ENCODE assay signal across 8 cellular contexts in the genomic region with DNA sequence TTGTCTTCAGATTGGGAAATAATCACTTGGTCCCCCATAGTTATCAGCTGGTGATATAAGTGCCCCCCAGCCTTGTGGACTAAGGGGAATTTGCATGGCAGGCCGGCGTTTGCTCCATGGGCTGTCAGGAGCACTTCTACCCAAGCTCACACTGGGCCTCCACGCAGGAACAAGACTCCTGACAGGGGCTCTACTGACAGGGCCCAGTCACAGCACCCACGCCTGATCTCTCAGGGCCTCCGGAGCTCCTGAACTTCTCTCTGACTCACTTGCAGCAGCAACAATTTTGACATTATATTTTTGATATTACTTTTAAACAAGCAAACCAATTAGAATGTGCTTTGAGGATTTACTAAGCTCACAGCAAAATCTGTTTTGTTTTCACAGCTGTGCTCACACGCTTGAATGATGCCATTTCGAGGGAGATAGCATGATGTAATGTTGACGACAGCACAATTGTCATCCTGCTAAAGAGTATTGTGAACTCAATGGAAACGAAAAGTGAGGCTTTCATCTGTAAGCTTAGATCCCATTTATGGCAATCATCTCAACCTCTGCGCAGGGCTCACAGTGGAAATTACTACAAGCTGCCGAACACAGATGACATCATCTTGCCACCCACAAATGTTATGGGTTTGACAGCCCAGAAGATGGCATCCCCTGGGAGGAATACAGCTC. TPM values are rescaled to one million over a fixed set of nuclear protein-coding genes. Genes with fewer than 3 reads are reported as not detected.
DNase-seq lines count a peak whose midpoint lies in the region; ATAC-seq lines count a peak whose summit lies in the region.

No MANE protein-coding gene starts in this region.

- POLR2A ChIA-PET in naive thymus-derived CD8-positive, alpha-beta T cell (lab: Charles Lee): no interaction called here

- H3K4me3 Mint-ChIP-seq in stimulated activated naive CD8-positive, alpha-beta T cell treated with anti-CD3 and anti-CD28 coated beads, Interleukin-15, amount 100 ng/mL, for 72 hours: no peak overlapping the region
- no peak overlapping the region for H3K4me3 Mint-ChIP-seq in dendritic cell treated with granulocyte-macrophage colony-stimulating factor and Interleukin-4, amounts not matched to agents 40 ng/mL and 50 ng/mL, for 4 days
- H3K4me3 Mint-ChIP-seq in naive thymus-derived CD8-positive, alpha-beta T cell: no peak overlapping the region

- H3K4me1 Mint-ChIP-seq in stimulated activated naive CD8-positive, alpha-beta T cell treated with anti-CD3 and anti-CD28 coated beads, Interleukin-15, amount 100 ng/mL, for 72 hours: no peaks in the 10 kb centered on the region
- peaks cover 14% of the 10 kb centered on the region for H3K4me1 Mint-ChIP-seq in dendritic cell treated with granulocyte-macrophage colony-stimulating factor and Interleukin-4, amounts not matched to agents 40 ng/mL and 50 ng/mL, for 4 days (ENCODE audit: low read depth)
- peaks cover 0 to 7% (median 0%) of the 10 kb centered on the region in 4 donors for H3K4me1 Mint-ChIP-seq in naive thymus-derived CD8-positive, alpha-beta T cell

- H3K27me3 Mint-ChIP-seq in stimulated activated naive CD8-positive, alpha-beta T cell treated with anti-CD3 and anti-CD28 coated beads, Interleukin-15, amount 100 ng/mL, for 72 hours: peaks cover 15% of the 10 kb centered on the region
- no peaks in the 10 kb centered on the region for H3K27me3 Mint-ChIP-seq in dendritic cell treated with granulocyte-macrophage colony-stimulating factor and Interleukin-4, amounts not matched to agents 40 ng/mL and 50 ng/mL, for 4 days
- peaks cover 2 to 9% (median 3%) of the 10 kb centered on the region in 5 donors for H3K27me3 Mint-ChIP-seq in naive thymus-derived CD8-positive, alpha-beta T cell

- ATAC-seq in stimulated activated naive CD8-positive, alpha-beta T cell treated with anti-CD3 and anti-CD28 coated beads, Interleukin-15, Interleukin-2, amounts not matched to agents 100 U/mL and 50 U/mL, for 24 hours: peak; percentile 23
- ATAC-seq in stimulated activated naive CD8-positive, alpha-beta T cell treated with anti-CD3 and anti-CD28 coated beads, Interleukin-15, amount 100 ng/mL, for 72 hours: no peak
- ATAC-seq in HG03378 (IDR thresholded peaks at IDR 0.05; ENCODE audit: unreplicated experiment) (peak; percentile 74), GM18873 (IDR thresholded peaks at IDR 0.05; ENCODE audit: low FRiP score, unreplicated experiment) (no peak)
- no peak for ATAC-seq in naive thymus-derived CD8-positive, alpha-beta T cell

- H3K27me3 ChIP-seq in HAP-1 (ENCODE audit: low read depth): no peaks in the 10 kb centered on the region

- no peaks in the 10 kb centered on the region for H3K36me3 ChIP-seq in HAP-1 (replicated peaks)

- in situ Hi-C loops in HAP-1 (cut with MboI; ENCODE audit: low sequenced_read_pairs): no loop called here

- H3K9me3 ChIP-seq in HAP-1: no peaks in the 10 kb centered on the region

- DNase-seq in stimulated activated naive CD8-positive, alpha-beta T cell treated with anti-CD3 and anti-CD28 coated beads, Interleukin-15, Interleukin-2, amounts not matched to agents 100 U/mL and 50 U/mL, for 24 hours: no peak
- DNase-seq in stimulated activated naive CD8-positive, alpha-beta T cell treated with anti-CD3 and anti-CD28 coated beads, Interleukin-15, amount 100 ng/mL, for 72 hours: no peak
- DNase-seq in AG08396 (ENCODE audit: low spot score) (no peak), HAP-1 (ENCODE audit: low spot score in 2 of 2) (no peak)
- no peak for DNase-seq in naive thymus-derived CD8-positive, alpha-beta T cell

- H3K4me3 ChIP-seq in HAP-1: no peak overlapping the region

- H3K36me3 Mint-ChIP-seq in dendritic cell treated with granulocyte-macrophage colony-stimulating factor and Interleukin-4, amounts not matched to agents 40 ng/mL and 50 ng/mL, for 4 days (ENCODE audit: low read depth): no peaks in the 10 kb centered on the region
- no peaks in the 10 kb centered on the region for H3K36me3 Mint-ChIP-seq in naive thymus-derived CD8-positive, alpha-beta T cell

- no peak overlapping the region for H3K27ac Mint-ChIP-seq in stimulated activated naive CD8-positive, alpha-beta T cell treated with anti-CD3 and anti-CD28 coated beads, Interleukin-15, amount 100 ng/mL, for 72 hours
- peak overlapping the region; percentile 67 for H3K27ac Mint-ChIP-seq in dendritic cell treated with granulocyte-macrophage colony-stimulating factor and Interleukin-4, amounts not matched to agents 40 ng/mL and 50 ng/mL, for 4 days
- H3K27ac Mint-ChIP-seq in naive thymus-derived CD8-positive, alpha-beta T cell: no peak overlapping the region

- no peaks in the 10 kb centered on the region for H3K9me3 Mint-ChIP-seq in stimulated activated naive CD8-positive, alpha-beta T cell treated with anti-CD3 and anti-CD28 coated beads, Interleukin-15, amount 100 ng/mL, for 72 hours
- no peaks in the 10 kb centered on the region for H3K9me3 Mint-ChIP-seq in dendritic cell treated with granulocyte-macrophage colony-stimulating factor and Interleukin-4, amounts not matched to agents 40 ng/mL and 50 ng/mL, for 4 days
- peaks cover 0 to 16% (median 2%) of the 10 kb centered on the region in 9 donors for H3K9me3 Mint-ChIP-seq in naive thymus-derived CD8-positive, alpha-beta T cell

- intact Hi-C loops in dendritic cell treated with granulocyte-macrophage colony-stimulating factor and Interleukin-4, amounts not matched to agents 40 ng/mL and 50 ng/mL, for 4 days (cut with micrococcal nuclease): no loop called here

- H3K4me1 ChIP-seq in HAP-1: no peaks in the 10 kb centered on the region

RNA-seq across cellular contexts. Expression of gene TXNDC5, which starts 28.7 kb away (rescaled TPM):
- 10 to 100 TPM; 10.7 to 12.1 TPM for total RNA-seq in naive thymus-derived CD8-positive, alpha-beta T cell
- polyA plus RNA-seq in naive thymus-derived CD8-positive, alpha-beta T cell: 10 to 100 TPM; 14.5 to 25.2 (median 24.6) TPM

Comparison
In these comparisons a context has a peak if more than half of its experiments do, and no peak if none do; other contexts are left out.
1. ATAC-seq: peak in stimulated activated naive CD8-positive, alpha-beta T cell treated with anti-CD3 and anti-CD28 coated beads, Interleukin-15, Interleukin-2, amounts not matched to agents 100 U/mL and 50 U/mL, for 24 hours (single experiment) and HG03378 (single experiment); none in stimulated activated naive CD8-positive, alpha-beta T cell treated with anti-CD3 and anti-CD28 coated beads, Interleukin-15, amount 100 ng/mL, for 72 hours (single experiment), GM18873 (single experiment) and naive thymus-derived CD8-positive, alpha-beta T cell (0 of 2).